ENCODE assay signal across 1 cellular context in genomic region chr1:25895365-25895990, GRCh38.
TF ChIP-seq lines count a peak whose summit lies in the region.

No MANE protein-coding gene starts in this region.

TF ChIP-seq in HepG2, 621 proteins besides CTCF, POLR2A, EP300 and RAD21 (continued from another document and continues in another):
- no peak for TF ChIP-seq TFDP1 (CRISPR knock-in tag; IDR thresholded peaks at IDR 0.05; ENCODE audit: borderline replicate concordance)
- TF ChIP-seq MNT (IDR thresholded peaks at IDR 0.05) = no peak
- TF ChIP-seq RCOR2 (CRISPR knock-in tag; IDR thresholded peaks at IDR 0.05) = no peak
- TF ChIP-seq ZNF276 (CRISPR knock-in tag; IDR thresholded peaks at IDR 0.05; ENCODE audit: low read depth) = no peak
- no peak for TF ChIP-seq ZNF879 (CRISPR knock-in tag; IDR thresholded peaks at IDR 0.05)
- no peak for TF ChIP-seq CREB3 (CRISPR knock-in tag; IDR thresholded peaks at IDR 0.05)
- TF ChIP-seq BHLHE40 (IDR thresholded peaks at IDR 0.05; ENCODE audit: low read length) = no peak
- TF ChIP-seq PRDM15 (CRISPR knock-in tag; IDR thresholded peaks at IDR 0.05) = no peak
- no peak for TF ChIP-seq KLF6 (CRISPR knock-in tag; IDR thresholded peaks at IDR 0.05)
- peak; percentile 30; the same call in 1 of the 2 replicates for TF ChIP-seq UBTF (CRISPR knock-in tag; IDR thresholded peaks at IDR 0.05)
- no peak for TF ChIP-seq ZNF274 (CRISPR knock-in tag; IDR thresholded peaks at IDR 0.05)
- TF ChIP-seq ATM (IDR thresholded peaks at IDR 0.05; ENCODE audit: borderline replicate concordance) = no peak
- TF ChIP-seq CREBL2 (CRISPR knock-in tag; IDR thresholded peaks at IDR 0.05; ENCODE audit: borderline replicate concordance) = no peak
- no peak for TF ChIP-seq ZNF557 (CRISPR knock-in tag; IDR thresholded peaks at IDR 0.05)
- TF ChIP-seq NCOA1 (CRISPR knock-in tag; IDR thresholded peaks at IDR 0.05) = no peak
- no peak for TF ChIP-seq ZNF784 (CRISPR knock-in tag; IDR thresholded peaks at IDR 0.05; ENCODE audit: borderline replicate concordance)
- no peak for TF ChIP-seq BRCA1 (CRISPR knock-in tag; IDR thresholded peaks at IDR 0.05)
- TF ChIP-seq SRY (CRISPR knock-in tag; IDR thresholded peaks at IDR 0.05) = no peak
- TF ChIP-seq ATF7 (IDR thresholded peaks at IDR 0.05) = no peak
- TF ChIP-seq ATF7 (CRISPR knock-in tag; IDR thresholded peaks at IDR 0.05) = no peak
- TF ChIP-seq FOXM1 (CRISPR knock-in tag; IDR thresholded peaks at IDR 0.05) = no peak
- TF ChIP-seq ATAD3A (CRISPR knock-in tag; IDR thresholded peaks at IDR 0.05) = no peak
- TF ChIP-seq ZNF333 (CRISPR knock-in tag; IDR thresholded peaks at IDR 0.05; ENCODE audit: borderline replicate concordance) = no peak
- no peak for TF ChIP-seq ZKSCAN5 (CRISPR knock-in tag; IDR thresholded peaks at IDR 0.05)
- no peak for TF ChIP-seq ZNF576 (CRISPR knock-in tag; IDR thresholded peaks at IDR 0.05)
- peak; percentile 43; the same call in 1 of the 2 replicates for TF ChIP-seq KDM5B (CRISPR knock-in tag; IDR thresholded peaks at IDR 0.05; ENCODE audit: borderline replicate concordance)
- no peak for TF ChIP-seq HDAC2 (CRISPR knock-in tag; IDR thresholded peaks at IDR 0.05)
- TF ChIP-seq CENPT (CRISPR knock-in tag; IDR thresholded peaks at IDR 0.05; ENCODE audit: low read depth) = no peak
- peak; percentile 38 for TF ChIP-seq MED8 (CRISPR knock-in tag; IDR thresholded peaks at IDR 0.05; ENCODE audit: insufficient replicate concordance)
- TF ChIP-seq ZNF383 (CRISPR knock-in tag; IDR thresholded peaks at IDR 0.05; ENCODE audit: borderline replicate concordance) = no peak
- no peak for TF ChIP-seq KDM6A (CRISPR knock-in tag; IDR thresholded peaks at IDR 0.05; ENCODE audit: low read depth)
- TF ChIP-seq MTA1 (CRISPR knock-in tag; IDR thresholded peaks at IDR 0.05; ENCODE audit: borderline replicate concordance) = no peak
- no peak for TF ChIP-seq ZNF124 (CRISPR knock-in tag; IDR thresholded peaks at IDR 0.05)
- no peak for TF ChIP-seq ZNF256 (CRISPR knock-in tag; conservative IDR thresholded peaks at IDR 0.05)
- TF ChIP-seq ZNF34 (CRISPR knock-in tag; IDR thresholded peaks at IDR 0.05; ENCODE audit: borderline replicate concordance) = no peak
- TF ChIP-seq TAF1 (CRISPR knock-in tag; IDR thresholded peaks at IDR 0.05) = no peak
- no peak for TF ChIP-seq CBFB (CRISPR knock-in tag; IDR thresholded peaks at IDR 0.05)
- 0 out of 2 replicates have a peak, but pooled peaks have one; percentile 33 for TF ChIP-seq ERF (CRISPR knock-in tag; IDR thresholded peaks at IDR 0.05)
- TF ChIP-seq ZBTB44 (CRISPR knock-in tag; IDR thresholded peaks at IDR 0.05) = no peak
- no peak for TF ChIP-seq ZNF160 (CRISPR knock-in tag; IDR thresholded peaks at IDR 0.05)
- TF ChIP-seq PAWR (CRISPR knock-in tag; IDR thresholded peaks at IDR 0.05; ENCODE audit: borderline replicate concordance) = no peak
- TF ChIP-seq SP2 (CRISPR knock-in tag; IDR thresholded peaks at IDR 0.05) = no peak
- no peak for TF ChIP-seq TCF7 (IDR thresholded peaks at IDR 0.05; ENCODE audit: low read depth)
- peak; percentile 43; the same call in 1 of the 2 replicates for TF ChIP-seq PITX1 (CRISPR knock-in tag; IDR thresholded peaks at IDR 0.05)
- TF ChIP-seq ZNF619 (CRISPR knock-in tag; IDR thresholded peaks at IDR 0.05) = no peak
- TF ChIP-seq MED1 (CRISPR knock-in tag; IDR thresholded peaks at IDR 0.05) = 0 out of 2 replicates have a peak, but pooled peaks have one; percentile 29
- 0 out of 2 replicates have a peak, but pooled peaks have one; percentile 60 for TF ChIP-seq ZNF710 (CRISPR knock-in tag; IDR thresholded peaks at IDR 0.05; ENCODE audit: borderline replicate concordance)
- TF ChIP-seq ZBTB20 (CRISPR knock-in tag; IDR thresholded peaks at IDR 0.05; ENCODE audit: borderline replicate concordance, low read depth) = no peak
- no peak for TF ChIP-seq SMYD3 (CRISPR knock-in tag; IDR thresholded peaks at IDR 0.05)
- TF ChIP-seq ZNF883 (CRISPR knock-in tag; IDR thresholded peaks at IDR 0.05; ENCODE audit: not compliant biosample characterization) = no peak
- no peak for TF ChIP-seq NFE2 (CRISPR knock-in tag; IDR thresholded peaks at IDR 0.05)
- TF ChIP-seq TBX3 (IDR thresholded peaks at IDR 0.05; ENCODE audit: borderline replicate concordance) = no peak
- no peak for TF ChIP-seq ARHGAP35 (CRISPR knock-in tag; IDR thresholded peaks at IDR 0.05; ENCODE audit: borderline replicate concordance)
- no peak for TF ChIP-seq CHD2 (IDR thresholded peaks at IDR 0.05; ENCODE audit: low read depth, low read length)
- TF ChIP-seq FOXA3 (CRISPR knock-in tag; IDR thresholded peaks at IDR 0.05) = no peak
